In the genomic region with DNA sequence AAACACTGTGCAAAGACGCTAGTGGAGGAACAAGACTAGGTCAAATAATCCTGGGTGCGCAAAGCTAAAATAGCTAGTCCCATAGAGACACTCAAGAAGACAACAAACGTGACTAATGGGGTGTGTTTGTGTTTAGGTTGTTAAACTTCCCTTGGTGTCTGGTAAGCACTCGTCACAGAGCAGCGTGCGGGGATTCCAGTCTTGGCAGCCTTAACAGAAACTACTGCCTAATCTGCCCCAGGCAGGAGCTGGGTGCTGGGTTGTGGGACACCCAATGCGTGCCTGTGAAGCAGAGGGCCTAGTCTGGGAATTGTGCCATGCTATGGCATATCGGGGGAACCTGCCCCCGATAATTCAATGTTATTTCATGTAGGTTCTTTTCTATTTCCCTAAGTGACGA, we compare ENCODE assay signal across 18 cellular contexts. TPM values are rescaled to one million over a fixed set of nuclear protein-coding genes. Genes with fewer than 3 reads are reported as not detected.
A peak's percentile ranks its signal among the peaks of the same experiment; 100 is the strongest.
DNase-seq lines count a peak whose midpoint lies in the region; ATAC-seq and TF ChIP-seq lines count a peak whose summit lies in the region.
"Had no signal": no experiment of that assay in that cellular context is flagged by ENCODE, and none has a peak within 500 bp of the region (broad histone marks: within the 10 kb centered on the region; RNA-seq: fewer than 3 reads in every experiment).

No MANE protein-coding gene starts in this region.

- H2AFZ ChIP-seq in neuronal stem cell (ENCODE audit: low read length) = peak overlapping the region; percentile 38

- no peak overlapping the region for H4K91ac ChIP-seq in neuronal stem cell (ENCODE audit: low read depth, low read length, poor library complexity)

- no peak overlapping the region for H2BK120ac ChIP-seq in neuronal stem cell (ENCODE audit: low read depth, low read length)

- no peak overlapping the region for H3K4ac ChIP-seq in neuronal stem cell (ENCODE audit: low read length)

- H3K4me1 ChIP-seq in neuronal stem cell (ENCODE audit: control insufficient read depth in 2 of 2, insufficient read depth in 1 of 2, low read depth in 1 of 2, low read length in 2 of 2) = no peaks in the 10 kb centered on the region
- H3K4me1 ChIP-seq: BLaER1 had no signal

- no peak overlapping the region for H3K14ac ChIP-seq in neuronal stem cell (ENCODE audit: low read length)

- no peaks in the 10 kb centered on the region for H3K9me3 ChIP-seq in neuronal stem cell (replicated peaks in 1 of 2; ENCODE audit: control insufficient read depth in 2 of 2, insufficient read depth in 1 of 2, low read depth in 1 of 2, low read length in 2 of 2)
- H3K9me3 ChIP-seq: BLaER1 had no signal

- no peak overlapping the region for H2BK15ac ChIP-seq in neuronal stem cell (ENCODE audit: low read length)

- no peaks in the 10 kb centered on the region for H3K36me3 ChIP-seq in neuronal stem cell (replicated peaks in 1 of 2; ENCODE audit: control insufficient read depth in 2 of 2, insufficient read depth in 2 of 2, low read length in 2 of 2)
- H3K36me3 ChIP-seq: BLaER1 had no signal

- no peak for TF ChIP-seq CTCF in epithelial cell of esophagus (IDR thresholded peaks at IDR 0.05; ENCODE audit: insufficient read depth, low read depth, low read length, missing control alignments)

- H3K4me3 ChIP-seq in epithelial cell of esophagus (ENCODE audit: low read length) = no peak overlapping the region
- H3K4me3 ChIP-seq in neuronal stem cell (ENCODE audit: low read length in 2 of 2) = no peak overlapping the region
- H3K4me3 ChIP-seq: BLaER1 had no signal

- H2BK12ac ChIP-seq in neuronal stem cell (ENCODE audit: low read length) = no peak overlapping the region

- no peak overlapping the region for H3K27ac ChIP-seq in neuronal stem cell (replicated peaks; ENCODE audit: low read length)
- H3K27ac ChIP-seq: 22Rv1, BLaER1 had no signal

- no peak for ATAC-seq in GM21447 (IDR thresholded peaks at IDR 0.05; ENCODE audit: unreplicated experiment)

- H3K4me2 ChIP-seq in neuronal stem cell (ENCODE audit: insufficient read depth, low read length, poor library complexity, severe bottlenecking) = no peak overlapping the region
- H3K4me2 ChIP-seq: BLaER1 had no signal

- no peaks in the 10 kb centered on the region for H3K79me1 ChIP-seq in neuronal stem cell (ENCODE audit: low read depth, low read length)

- H3K27me3 ChIP-seq in neuronal stem cell (ENCODE audit: control insufficient read depth in 3 of 3, insufficient read depth in 3 of 3, low read depth in 1 of 3, low read length in 3 of 3) = no peaks in the 10 kb centered on the region
- H3K27me3 ChIP-seq: BLaER1 had no signal

- no peak overlapping the region for H4K8ac ChIP-seq in neuronal stem cell (ENCODE audit: low read depth, low read length)

- DNase-seq in NCI-H1436 (lab: John Stamatoyannopoulos, UW) = peak; percentile 4
- no peak for DNase-seq in NCI-H1436 treated with DMSO at 0.1 percent for 48 hours (lab: John Stamatoyannopoulos, UW)
- DNase-seq in LoVo (ENCODE audit: low spot score) = peak; percentile 32
- DNase-seq in epithelial cell of esophagus (ENCODE audit: low read depth) = peak; percentile 44
- DNase-seq in neuronal stem cell (ENCODE audit: low spot score) = no peak
- DNase-seq in activated CD4-positive, alpha-beta T cell treated with anti-CD3 and anti-CD28 coated beads, Interleukin-2, amount 50 U/mL, for 4 hours = no peak
- DNase-seq: CD4-positive, alpha-beta memory T cell; DMS153; DMS79 treated with DMSO at 0.1 percent for 48 hours; GF-D8; HCEC 1CT; HFFc6; IMR-90 had no signal

- no peak overlapping the region for H2AK5ac ChIP-seq in neuronal stem cell (ENCODE audit: low read depth, low read length)

- no peak overlapping the region for H3K18ac ChIP-seq in neuronal stem cell (ENCODE audit: low read length)

- H3K9ac ChIP-seq in neuronal stem cell (ENCODE audit: low read depth, low read length, poor library complexity) = no peak overlapping the region
- H3K9ac ChIP-seq: BLaER1 had no signal

- H3K23ac ChIP-seq in neuronal stem cell (ENCODE audit: low read depth, low read length, poor library complexity) = no peak overlapping the region

- no peak overlapping the region for H2BK5ac ChIP-seq in neuronal stem cell (ENCODE audit: low read length)

- no CpG with 5 or more reads among the region's 10 CpGs for WGBS in neuronal stem cell (ENCODE audit: extremely low coverage in 2 of 2, insufficient read length in 2 of 2, insufficient replicate concordance in 1 of 2), 2 donors

RNA-seq across cellular contexts. Expression of a gene that starts 10.8 kb away (rescaled TPM):
- 1.4 TPM for polyA plus RNA-seq in neuronal stem cell (2013, experiment 1 of 2)
- polyA plus RNA-seq in neuronal stem cell (2013, experiment 2 of 2) = 1.3 TPM
- polyA plus RNA-seq: AG04450, CD14-positive monocyte, IMR-90 had no signal

RNA-seq across cellular contexts. Expression of a gene that starts 52.1 kb away (rescaled TPM):
- polyA plus RNA-seq in neuronal stem cell (2013, experiment 1 of 2) = 0.10 TPM
- polyA plus RNA-seq in neuronal stem cell (2013, experiment 2 of 2) = 0.19 TPM
- polyA plus RNA-seq: CD14-positive monocyte; CD4-positive, alpha-beta memory T cell had no signal

Comparison
In these comparisons a context has a peak if more than half of its experiments do, and no peak if none do; other contexts are left out.
1. DNase-seq: peak in NCI-H1436 (single experiment), LoVo (single experiment) and epithelial cell of esophagus (single experiment); none in NCI-H1436 treated with DMSO at 0.1 percent for 48 hours (single experiment), neuronal stem cell (single experiment) and activated CD4-positive, alpha-beta T cell treated with anti-CD3 and anti-CD28 coated beads, Interleukin-2, amount 50 U/mL, for 4 hours (0 of 2).